8 cellular contexts compared by ENCODE assay signal in genomic region chr16:27199747-27200146, GRCh38. TPM values are rescaled to one million over a fixed set of nuclear protein-coding genes. Genes with fewer than 3 reads are reported as not detected.
DNase-seq lines count a peak whose midpoint lies in the region; ATAC-seq, FAIRE-seq and TF ChIP-seq lines count a peak whose summit lies in the region.

No MANE protein-coding gene starts in this region.

- WGBS in HepG2 (ENCODE audit: low lambda C conversion rate): 0% methylated on average over 1 of the region's 2 CpGs
- WGBS in right lobe of liver (ENCODE audit: insufficient coverage, low coverage, low lambda C conversion rate, missing lambda C conversion rate): 29% methylated on average over 1 of the region's 2 CpGs
- WGBS in thymus: 44% methylated on average over 2 of the region's 2 CpGs
- WGBS in body of pancreas, 2 donors: 64 to 77% methylated on average over 2 of the region's 2 CpGs

- in situ Hi-C loops in HepG2 (cut with HindIII; ENCODE audit: extremely low pct_ligation_motif_present, low pct_unique_long_range_greater_than_20kb): no loop called here

- peaks cover 8% of the 10 kb centered on the region for H3K36me3 Mint-ChIP-seq in activated T-helper 17 cell treated with anti-CD3 and anti-CD28 coated beads, Interleukin-2, amount 50 U/mL, for 72 hours (ENCODE audit: low read depth)

- POLR2A ChIA-PET in HepG2 (lab: Yijun Ruan, JAX): no interaction called here

- H3K4me3 Mint-ChIP-seq in activated T-helper 17 cell treated with anti-CD3 and anti-CD28 coated beads, Interleukin-2, amount 50 U/mL, for 72 hours: peak overlapping the region; percentile 72

- H3K4me3 ChIP-seq in HepG2 (replicated peaks in 1 of 3; ENCODE audit: insufficient read depth in 1 of 3, low read depth in 2 of 3, low read length in 3 of 3) (no peak overlapping the region; a peak in 1 of 6 replicates), right lobe of liver (no peak overlapping the region), thymus (ENCODE audit: low read length) (no peak overlapping the region), body of pancreas (no peak overlapping the region)

- H3K4me2 ChIP-seq in HepG2 (ENCODE audit: low read depth, low read length): no peak overlapping the region

- H3K4me1 ChIP-seq in HepG2 (ENCODE audit: insufficient read depth, low read length) (peaks cover 27% of the 10 kb centered on the region), right lobe of liver (peaks cover 0 to 9% (median 2%) of the 10 kb centered on the region in 4 donors), thymus (ENCODE audit: control insufficient read depth, insufficient read depth, low read length) (peaks cover 19% of the 10 kb centered on the region), body of pancreas (peaks cover 17% of the 10 kb centered on the region)

- TF ChIP-seq POLR2A in HepG2 (IDR thresholded peaks at IDR 0.05; ENCODE audit: insufficient read depth in 1 of 2, low read depth in 2 of 2, low read length in 2 of 2) (no peak), right lobe of liver (IDR thresholded peaks at IDR 0.05) (no peak), body of pancreas (IDR thresholded peaks at IDR 0.05) (no peak)

- no peak for TF ChIP-seq EP300 in HepG2 (IDR thresholded peaks at IDR 0.05; ENCODE audit: low read depth in 2 of 2, low read length in 2 of 2)
- no peak for TF ChIP-seq EP300 in HepG2 (CRISPR knock-in tag; IDR thresholded peaks at IDR 0.05; ENCODE audit: borderline replicate concordance)

- TF ChIP-seq CTCF in HepG2 (CRISPR knock-in tag; IDR thresholded peaks at IDR 0.05) (no peak), right lobe of liver (IDR thresholded peaks at IDR 0.05) (no peak), body of pancreas (IDR thresholded peaks at IDR 0.05) (no peak)

- H3K27ac ChIP-seq in HepG2 (ENCODE audit: extremely low read length, insufficient read depth, low read length): no peak overlapping the region
- H3K27ac ChIP-seq in right lobe of liver: no peak overlapping the region
- H3K27ac ChIP-seq in thymus (ENCODE audit: low read depth): peak overlapping the region; percentile 92
- peak overlapping the region in 1 of 4 donors; percentile 26 for H3K27ac ChIP-seq in body of pancreas

- no peaks in the 10 kb centered on the region for H3K36me3 ChIP-seq in HepG2 (replicated peaks in 1 of 2; ENCODE audit: control insufficient read depth in 1 of 2, insufficient read depth in 2 of 2, low read length in 2 of 2)
- H3K36me3 ChIP-seq in right lobe of liver: no peaks in the 10 kb centered on the region
- H3K36me3 ChIP-seq in thymus (ENCODE audit: control insufficient read depth, insufficient read depth): no peaks in the 10 kb centered on the region
- H3K36me3 ChIP-seq in body of pancreas (replicated peaks in 1 of 2; ENCODE audit: insufficient read depth in 1 of 2, low read depth in 2 of 2): no peaks in the 10 kb centered on the region

- no peak for ATAC-seq in HepG2
- no peak for ATAC-seq in right lobe of liver
- ATAC-seq in HG03565 (IDR thresholded peaks at IDR 0.05; ENCODE audit: unreplicated experiment): peak; percentile 30
- ATAC-seq in activated T-helper 17 cell treated with anti-CD3 and anti-CD28 coated beads, Interleukin-2, amount 50 U/mL, for 72 hours (replicated peaks): peak; percentile 9
- ATAC-seq in body of pancreas: no peak

- H3K4me1 Mint-ChIP-seq in activated T-helper 17 cell treated with anti-CD3 and anti-CD28 coated beads, Interleukin-2, amount 50 U/mL, for 72 hours: peaks cover 46% of the 10 kb centered on the region

- DNase-seq in HepG2 (ENCODE audit: low spot score) (no peak), right lobe of liver (no peak), DMS79 treated with DMSO at 0.1 percent for 48 hours (lab: John Stamatoyannopoulos, UW) (no peak), body of pancreas (no peak), SHP77 treated with DMSO at 0.1 percent for 48 hours (lab: John Stamatoyannopoulos, UW) (no peak)

- H3K27me3 ChIP-seq in HepG2 (ENCODE audit: control insufficient read depth in 1 of 2, insufficient read depth in 2 of 2, low read length in 2 of 2) (no peaks in the 10 kb centered on the region; a peak in 1 of 5 replicates), right lobe of liver (no peaks in the 10 kb centered on the region), thymus (ENCODE audit: control insufficient read depth, insufficient read depth) (no peaks in the 10 kb centered on the region), body of pancreas (no peaks in the 10 kb centered on the region)

- H3K79me2 ChIP-seq in HepG2 (ENCODE audit: insufficient read depth, low read length): no peaks in the 10 kb centered on the region

- peak overlapping the region; percentile 92 for H3K27ac Mint-ChIP-seq in activated T-helper 17 cell treated with anti-CD3 and anti-CD28 coated beads, Interleukin-2, amount 50 U/mL, for 72 hours

- intact Hi-C loops in HepG2 (cut with micrococcal nuclease; ENCODE audit: unreplicated experiment): no loop called here
- intact Hi-C loops in right lobe of liver (cut with DNase I): no loop called here
- intact Hi-C loops in body of pancreas (cut with DNase I): no loop called here

- no peaks in the 10 kb centered on the region for H3K9me3 Mint-ChIP-seq in activated T-helper 17 cell treated with anti-CD3 and anti-CD28 coated beads, Interleukin-2, amount 50 U/mL, for 72 hours

- peak overlapping the region; percentile 80 for H2AFZ ChIP-seq in HepG2 (ENCODE audit: low read length)

- no peaks in the 10 kb centered on the region for H4K20me1 ChIP-seq in HepG2 (ENCODE audit: insufficient read depth, low read length)

- H3K9ac ChIP-seq in HepG2 (ENCODE audit: insufficient read depth, low read depth, low read length): no peak overlapping the region

- no TSS peak for BruUV-seq in HepG2 (replicated peaks; lab: Mats Ljungman, UMichigan)

- no peak for TF ChIP-seq RAD21 in HepG2 (CRISPR knock-in tag; IDR thresholded peaks at IDR 0.05)

- CTCF ChIA-PET in HepG2 (lab: Yijun Ruan, JAX; ENCODE audit: low intra/inter-chr PET ratio, low total read pairs): no interaction called here

- FAIRE-seq in HepG2 (lab: Jason Lieb, UNC): no peak

- no peaks in the 10 kb centered on the region for H3K27me3 Mint-ChIP-seq in activated T-helper 17 cell treated with anti-CD3 and anti-CD28 coated beads, Interleukin-2, amount 50 U/mL, for 72 hours

- H3K9me3 ChIP-seq in HepG2 (ENCODE audit: low read length) (no peaks in the 10 kb centered on the region), right lobe of liver (no peaks in the 10 kb centered on the region), thymus (ENCODE audit: control insufficient read depth) (no peaks in the 10 kb centered on the region), body of pancreas (no peaks in the 10 kb centered on the region)

TF ChIP-seq in HepG2, 621 proteins besides CTCF, POLR2A, EP300 and RAD21:
- TF ChIP-seq ASH2L (IDR thresholded peaks at IDR 0.05; ENCODE audit: insufficient read length, low read depth, low read length) (no peak), THYN1 (CRISPR knock-in tag; IDR thresholded peaks at IDR 0.05; ENCODE audit: borderline replicate concordance, low read depth) (no peak), NR1H2 (CRISPR knock-in tag; IDR thresholded peaks at IDR 0.05; ENCODE audit: borderline replicate concordance, low read depth) (no peak), KLF12 (CRISPR knock-in tag; IDR thresholded peaks at IDR 0.05; ENCODE audit: borderline replicate concordance) (no peak), RFX5 (IDR thresholded peaks at IDR 0.05; ENCODE audit: low read depth, low read length) (no peak)

RNA-seq across cellular contexts. Expression of gene KDM8, which starts 3.6 kb away (rescaled TPM):
- total RNA-seq in HepG2 (2016; rRNA removed; fragmentation: Illumina TruSeq; extraction: Trizol) (5.2 and 8.6 TPM in 2 replicates), right lobe of liver (100 to 1,000 TPM in 1 of 6 experiments, 10 to 100 TPM in 5; 11.2 to 153 (median 66.7) TPM), body of pancreas (10 to 100 TPM in 1 of 2 donors, 1 to 10 TPM in 1; 6.0 to 18.5 TPM)
- 4.8 and 8.6 TPM in 2 replicates for total RNA-seq in HepG2 (2016; cell fraction: cytosol; rRNA removed; fragmentation: Illumina TruSeq; extraction: Trizol; ENCODE audit: low read depth)
- total RNA-seq in HepG2 (2016; cell fraction: insoluble cytoplasmic fraction; rRNA removed; fragmentation: Illumina TruSeq; extraction: Trizol): 6.8 and 8.9 TPM in 2 replicates
- 5.4 and 6.5 TPM in 2 replicates for total RNA-seq in HepG2 (2016; cell fraction: membrane; rRNA removed; fragmentation: Illumina TruSeq; extraction: Trizol)
- 10.5 and 11.8 TPM in 2 replicates for total RNA-seq in HepG2 (2016; cell fraction: nucleus; rRNA removed; fragmentation: Illumina TruSeq; extraction: Trizol)
- polyA plus RNA-seq in HepG2 (2011; rRNA removed) (3.3 and 4.0 TPM in 2 replicates), thymus (7.1 TPM)
- 1.7 and 1.8 TPM in 2 replicates for polyA plus RNA-seq in HepG2 (2011; cell fraction: cytosol; rRNA removed)
- 18.0 and 23.0 TPM in 2 replicates for polyA plus RNA-seq in HepG2 (2011; cell fraction: nucleus; rRNA removed)
- 3.3 and 3.7 TPM in 2 replicates for polyA plus RNA-seq in HepG2 (2012)
- 1.4 and 2.0 TPM in 2 replicates for polyA plus RNA-seq in HepG2 (2016; cell fraction: cytosol; fragmentation: Illumina TruSeq; extraction: Trizol; ENCODE audit: low read depth)
- polyA plus RNA-seq in HepG2 (2016; cell fraction: insoluble cytoplasmic fraction; fragmentation: Illumina TruSeq; extraction: Trizol; ENCODE audit: low read depth): 8.2 and 9.2 TPM in 2 replicates
- 2.7 and 2.8 TPM in 2 replicates for polyA plus RNA-seq in HepG2 (2016; cell fraction: membrane; fragmentation: Illumina TruSeq; extraction: Trizol; ENCODE audit: low read depth)
- polyA plus RNA-seq in HepG2 (2016; cell fraction: nucleus; fragmentation: Illumina TruSeq; extraction: Trizol; ENCODE audit: insufficient read depth, low read depth): 14.1 and 16.6 TPM in 2 replicates
- polyA minus RNA-seq in HepG2 (2011; rRNA and poly(A)+ RNA removed; ENCODE audit: low replicate concordance): 8.5 and 15.7 TPM in 2 replicates
- polyA minus RNA-seq in HepG2 (2011; cell fraction: cytosol; rRNA and poly(A)+ RNA removed): 1.7 and 2.4 TPM in 2 replicates
- 13.1 and 14.7 TPM in 2 replicates for polyA minus RNA-seq in HepG2 (2011; cell fraction: nucleus; rRNA and poly(A)+ RNA removed)
- total RNA-seq in activated T-helper 17 cell treated with anti-CD3 and anti-CD28 coated beads, Interleukin-2, amount 50 U/mL, for 72 hours: 1 to 10 TPM; 7.7 to 9.1 TPM

Comparison
In these comparisons a context has a peak if more than half of its experiments do, and no peak if none do; other contexts are left out.
1. ATAC-seq: peak in HG03565 (single experiment) and activated T-helper 17 cell treated with anti-CD3 and anti-CD28 coated beads, Interleukin-2, amount 50 U/mL, for 72 hours (single experiment); none in HepG2 (single experiment), right lobe of liver (0 of 4) and body of pancreas (single experiment).